ENCODE assay signal across 8 cellular contexts in the genomic region with DNA sequence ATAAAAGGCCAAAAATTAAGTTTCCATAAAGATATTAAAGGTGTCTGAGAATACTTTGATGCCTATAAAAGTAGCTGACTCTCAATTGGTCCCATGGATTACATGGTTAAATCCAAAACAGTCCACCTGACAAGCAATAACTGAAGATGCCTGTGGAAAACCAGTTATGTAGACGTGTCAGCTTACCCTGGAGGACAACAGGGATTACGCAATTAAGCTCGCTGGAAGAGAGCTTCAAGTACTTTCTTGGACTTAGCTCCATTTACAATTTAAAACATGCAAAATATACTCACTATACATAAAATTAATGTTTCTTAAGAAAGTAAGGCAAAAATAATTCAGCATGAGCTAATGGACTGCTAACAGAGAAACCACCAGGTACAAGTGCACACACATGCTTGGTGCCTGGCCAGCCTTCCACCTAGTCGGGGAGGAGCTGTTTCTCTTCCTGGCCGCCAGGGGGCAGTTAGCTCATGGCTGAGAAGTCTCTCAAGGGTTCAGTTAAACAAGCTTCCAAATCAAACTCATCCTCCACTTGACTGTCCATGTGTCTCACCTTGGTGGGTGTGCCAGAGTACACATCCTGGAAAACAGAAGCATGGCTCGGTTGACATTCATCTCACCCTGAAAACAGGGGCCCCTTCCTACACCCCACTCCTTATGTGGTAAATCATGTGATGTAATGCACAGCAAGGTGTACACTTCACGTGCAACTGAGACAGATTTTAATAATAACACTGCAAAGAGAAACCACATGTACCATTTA. TPM values are rescaled to one million over a fixed set of nuclear protein-coding genes. Genes with fewer than 3 reads are reported as not detected.
A peak's percentile ranks its signal among the peaks of the same experiment; 100 is the strongest.
DNase-seq lines count a peak whose midpoint lies in the region; ATAC-seq and TF ChIP-seq lines count a peak whose summit lies in the region.

No MANE protein-coding gene starts in this region.

- H3K4me3 Mint-ChIP-seq in activated T-helper 1 cell treated with anti-CD3 and anti-CD28 coated beads, Interleukin-12 subunit alpha, Interleukin-12 subunit beta, Interleukin-2, Interleukin-4 antibody, amounts not matched to agents 30 ng/mL and 10 ng/mL and 1 ng/mL, durations not matched to agents 14 hours and 24 hours and 36 hours, result no peak overlapping the region

- H3K36me3 ChIP-seq in KMS-11 (ENCODE audit: insufficient read depth) (peaks cover 3% of the 10 kb centered on the region), ovary (no peaks in the 10 kb centered on the region), tibial artery (peaks cover 45 to 79% (median 73%) of the 10 kb centered on the region in 3 donors)

- peaks cover 41% of the 10 kb centered on the region for H3K36me3 Mint-ChIP-seq in activated T-helper 1 cell treated with anti-CD3 and anti-CD28 coated beads, Interleukin-12 subunit alpha, Interleukin-12 subunit beta, Interleukin-2, Interleukin-4 antibody, amounts not matched to agents 30 ng/mL and 10 ng/mL and 1 ng/mL, durations not matched to agents 14 hours and 24 hours and 36 hours (ENCODE audit: low read depth)

- H3K4me1 ChIP-seq in KMS-11 (ENCODE audit: low read depth, poor library complexity, severe bottlenecking) (no peaks in the 10 kb centered on the region), ovary (ENCODE audit: insufficient read depth) (no peaks in the 10 kb centered on the region), tibial artery (no peaks in the 10 kb centered on the region)

- no peak overlapping the region for H3K27ac ChIP-seq in KMS-11
- no peak overlapping the region for H3K27ac ChIP-seq in ovary
- H3K27ac ChIP-seq in tibial artery, result no peak overlapping the region

- H3K27ac Mint-ChIP-seq in activated T-helper 1 cell treated with anti-CD3 and anti-CD28 coated beads, Interleukin-12 subunit alpha, Interleukin-12 subunit beta, Interleukin-2, Interleukin-4 antibody, amounts not matched to agents 30 ng/mL and 10 ng/mL and 1 ng/mL, durations not matched to agents 14 hours and 24 hours and 36 hours, result peak overlapping the region; percentile 15

- H3K4me3 ChIP-seq in KMS-11 (IDR thresholded peaks at IDR 0.05; ENCODE audit: insufficient read depth, low read depth, low read length) (no peak overlapping the region), ovary (no peak overlapping the region), tibial artery (no peak overlapping the region)

- H3K27me3 Mint-ChIP-seq in activated T-helper 1 cell treated with anti-CD3 and anti-CD28 coated beads, Interleukin-12 subunit alpha, Interleukin-12 subunit beta, Interleukin-2, Interleukin-4 antibody, amounts not matched to agents 30 ng/mL and 10 ng/mL and 1 ng/mL, durations not matched to agents 14 hours and 24 hours and 36 hours (ENCODE audit: insufficient read depth), result no peaks in the 10 kb centered on the region

- ATAC-seq in GM19324 (IDR thresholded peaks at IDR 0.05; ENCODE audit: low FRiP score, unreplicated experiment), result peak; percentile 73

- TF ChIP-seq CTCF in KMS-11 (conservative IDR thresholded peaks at IDR 0.05; ENCODE audit: low read depth, low read length) (peak; percentile 89), ovary (IDR thresholded peaks at IDR 0.05) (peak; percentile 69 to 72 (median 70)), tibial artery (IDR thresholded peaks at IDR 0.05) (peak; percentile 79 to 93)

- TF ChIP-seq EP300 in ovary (IDR thresholded peaks at IDR 0.05), result no peak

- TF ChIP-seq POLR2A in ovary (IDR thresholded peaks at IDR 0.05), result no peak

- 43 to 48% (median 45%) methylated on average over 7 of the region's 7 CpGs for WGBS in ovary, 3 donors

- no peaks in the 10 kb centered on the region for H3K79me2 ChIP-seq in KMS-11 (ENCODE audit: insufficient read depth, low read depth)

- no peak overlapping the region for H3K4me2 ChIP-seq in KMS-11

- intact Hi-C loops in activated T-helper 1 cell treated with anti-CD3 and anti-CD28 coated beads, Interleukin-12 subunit alpha, Interleukin-12 subunit beta, Interleukin-2, Interleukin-4 antibody, amounts not matched to agents 30 ng/mL and 10 ng/mL and 1 ng/mL, durations not matched to agents 14 hours and 24 hours and 36 hours (cut with micrococcal nuclease), result loop anchor here (1.0 kb wide), 2 partner anchors 19 to 33 kb away; a partner anchor contains a TSS
- intact Hi-C loops in ovary (cut with DNase I) (loop anchor here in 3 of 4 donors (5.0 kb wide), 1 partner anchor 34 kb away; no protein-coding TSS in a partner anchor), tibial artery (cut with DNase I; ENCODE audit: low total_unique reads) (loop anchor here (5.0 kb wide), 1 partner anchor 34 kb away; no protein-coding TSS in a partner anchor)

- DNase-seq in AML-193 (lab: John Stamatoyannopoulos, UW), result peak; percentile 72 to 81
- DNase-seq in RPMI8226, result peak; percentile 75
- DNase-seq in activated T-helper 1 cell treated with anti-CD3 and anti-CD28 coated beads, Interleukin-12 subunit alpha, Interleukin-12 subunit beta, Interleukin-2, Interleukin-4 antibody, amounts not matched to agents 30 ng/mL and 10 ng/mL and 1 ng/mL, durations not matched to agents 14 hours and 24 hours and 36 hours (ENCODE audit: low spot score), result peak; percentile 61
- peak; percentile 64 for DNase-seq in fibroblast of the conjunctiva (ENCODE audit: low read depth)
- peak; percentile 55 to 76 (median 73) for DNase-seq in ovary
- peak; percentile 39 to 77 for DNase-seq in tibial artery

- H3K9me3 Mint-ChIP-seq in activated T-helper 1 cell treated with anti-CD3 and anti-CD28 coated beads, Interleukin-12 subunit alpha, Interleukin-12 subunit beta, Interleukin-2, Interleukin-4 antibody, amounts not matched to agents 30 ng/mL and 10 ng/mL and 1 ng/mL, durations not matched to agents 14 hours and 24 hours and 36 hours, result no peaks in the 10 kb centered on the region

- no peak overlapping the region for H2AFZ ChIP-seq in KMS-11 (ENCODE audit: low read depth)

- H3K27me3 ChIP-seq in KMS-11 (ENCODE audit: insufficient read depth, low read depth) (no peaks in the 10 kb centered on the region), ovary (no peaks in the 10 kb centered on the region), tibial artery (no peaks in the 10 kb centered on the region)

- H3K4me1 Mint-ChIP-seq in activated T-helper 1 cell treated with anti-CD3 and anti-CD28 coated beads, Interleukin-12 subunit alpha, Interleukin-12 subunit beta, Interleukin-2, Interleukin-4 antibody, amounts not matched to agents 30 ng/mL and 10 ng/mL and 1 ng/mL, durations not matched to agents 14 hours and 24 hours and 36 hours (ENCODE audit: low read depth), result no peaks in the 10 kb centered on the region

- H3K9me3 ChIP-seq in ovary (no peaks in the 10 kb centered on the region), tibial artery (no peaks in the 10 kb centered on the region)

- H3K9ac ChIP-seq in KMS-11, result no peak overlapping the region

- no peaks in the 10 kb centered on the region for H4K20me1 ChIP-seq in KMS-11 (ENCODE audit: insufficient read depth)

RNA-seq across cellular contexts. Expression of a gene that starts 9.2 kb away (rescaled TPM):
- 2.5 and 5.5 TPM in 2 replicates for total RNA-seq in activated T-helper 1 cell treated with anti-CD3 and anti-CD28 coated beads, Interleukin-12 subunit alpha, Interleukin-12 subunit beta, Interleukin-2, Interleukin-4 antibody, amounts not matched to agents 30 ng/mL and 10 ng/mL and 1 ng/mL, durations not matched to agents 14 hours and 24 hours and 36 hours
- 1 to 10 TPM; 1.7 to 5.1 (median 2.4) TPM for total RNA-seq in ovary
- 1 to 10 TPM in 1 of 2 donors, under 1 TPM in 1; 0.32 to 4.3 TPM for polyA plus RNA-seq in ovary

RNA-seq across cellular contexts. Expression of a gene that starts 18.8 kb away (rescaled TPM):
- total RNA-seq in activated T-helper 1 cell treated with anti-CD3 and anti-CD28 coated beads, Interleukin-12 subunit alpha, Interleukin-12 subunit beta, Interleukin-2, Interleukin-4 antibody, amounts not matched to agents 30 ng/mL and 10 ng/mL and 1 ng/mL, durations not matched to agents 14 hours and 24 hours and 36 hours, result 136 and 140 TPM in 2 replicates
- total RNA-seq in ovary, result 10 to 100 TPM; 32.0 to 51.4 (median 36.7) TPM
- 10 to 100 TPM; 30.9 to 64.8 TPM for polyA plus RNA-seq in ovary

RNA-seq across cellular contexts. Expression of a gene that starts 27.8 kb away (rescaled TPM):
- total RNA-seq in activated T-helper 1 cell treated with anti-CD3 and anti-CD28 coated beads, Interleukin-12 subunit alpha, Interleukin-12 subunit beta, Interleukin-2, Interleukin-4 antibody, amounts not matched to agents 30 ng/mL and 10 ng/mL and 1 ng/mL, durations not matched to agents 14 hours and 24 hours and 36 hours, result 27.4 and 28.4 TPM in 2 replicates
- 10 to 100 TPM; 27.6 to 42.5 (median 40.3) TPM for total RNA-seq in ovary
- polyA plus RNA-seq in ovary, result 10 to 100 TPM in 1 of 2 donors, 1 to 10 TPM in 1; 5.6 to 43.2 TPM

RNA-seq across cellular contexts. Expression of a gene that starts 28.0 kb away (rescaled TPM):
- 134 and 139 TPM in 2 replicates for total RNA-seq in activated T-helper 1 cell treated with anti-CD3 and anti-CD28 coated beads, Interleukin-12 subunit alpha, Interleukin-12 subunit beta, Interleukin-2, Interleukin-4 antibody, amounts not matched to agents 30 ng/mL and 10 ng/mL and 1 ng/mL, durations not matched to agents 14 hours and 24 hours and 36 hours
- total RNA-seq in ovary, result 10 to 100 TPM in 1 of 7 donors, 1 to 10 TPM in 6; 2.1 to 10.4 (median 6.0) TPM
- 1 to 10 TPM; 5.3 to 7.0 TPM for polyA plus RNA-seq in ovary
